ENCODE assay signal across 26 cellular contexts in the genomic region with DNA sequence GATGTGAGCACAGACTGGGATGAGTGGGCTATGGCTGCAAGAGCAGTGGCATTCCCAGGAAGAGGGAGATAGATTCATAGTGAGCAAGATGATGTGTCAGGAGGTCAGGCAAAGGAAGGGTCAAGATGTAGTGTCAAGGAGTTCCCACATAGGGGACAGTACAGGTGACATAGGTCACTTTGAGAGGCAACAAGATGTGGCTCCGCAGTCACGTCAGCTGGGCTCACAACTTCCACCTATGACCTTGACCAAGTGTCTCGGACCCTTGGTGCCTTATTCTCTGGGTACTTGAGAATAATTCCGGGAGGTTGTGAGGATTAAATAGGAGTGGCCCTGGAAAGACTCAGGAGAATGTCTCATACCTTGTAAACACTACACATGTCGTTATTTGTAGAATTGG. TPM values are rescaled to one million over a fixed set of nuclear protein-coding genes. Genes with fewer than 3 reads are reported as not detected.
"Had no signal": no experiment of that assay in that cellular context is flagged by ENCODE, and none has a peak within 500 bp of the region (broad histone marks: within the 10 kb centered on the region; RNA-seq: fewer than 3 reads in every experiment).

No MANE protein-coding gene starts in this region.

- H3K27ac Mint-ChIP-seq: activated CD4-positive, alpha-beta memory T cell treated with anti-CD3 and anti-CD28 coated beads, Interleukin-2, amount 10 ng/mL, durations not matched to agents 7 days and 5 days; activated naive CD4-positive, alpha-beta T cell treated with anti-CD3 and anti-CD28 coated beads, Interleukin-2, amount 50 U/mL, for 24 hours; activated T-cell treated with anti-CD3 and anti-CD28 coated beads, Interleukin-2, amount 50 U/mL, for 24 hours; T-helper 2 cell treated with Interferon-gamma antibody and Interleukin-4, amounts not matched to agents 5 μg/mL and 100 μg/mL, for 36 hours had no signal

- H3K4me3 Mint-ChIP-seq: activated CD4-positive, alpha-beta memory T cell treated with anti-CD3 and anti-CD28 coated beads, Interleukin-2, amount 10 ng/mL, durations not matched to agents 7 days and 5 days; activated naive CD4-positive, alpha-beta T cell treated with anti-CD3 and anti-CD28 coated beads, Interleukin-2, amount 50 U/mL, for 24 hours; activated T-cell treated with anti-CD3 and anti-CD28 coated beads, Interleukin-2, amount 50 U/mL, for 24 hours; T-helper 2 cell treated with Interferon-gamma antibody and Interleukin-4, amounts not matched to agents 5 μg/mL and 100 μg/mL, for 36 hours had no signal

- H3K27me3 ChIP-seq: colonic mucosa, esophagus muscularis mucosa, gastroesophageal sphincter, heart right ventricle, neutrophil, pancreas, spleen, tibial artery had no signal

- DNase-seq: activated CD4-positive, alpha-beta memory T cell treated with anti-CD3 and anti-CD28 coated beads, Interleukin-2, amount 10 ng/mL, durations not matched to agents 7 days and 5 days; activated CD4-positive, alpha-beta T cell treated with anti-CD3 and anti-CD28 coated beads for 48 hours; activated CD4-positive, CD25-positive, alpha-beta regulatory T cell; activated effector memory CD4-positive, alpha-beta T cell treated with Interleukin-2 at 50 U/mL for 16 hours; activated T-cell treated with anti-CD3 and anti-CD28 coated beads, Interleukin-2, amount 50 U/mL, for 24 hours; amniotic stem cell; colonic mucosa; heart right ventricle; kidney glomerular epithelial cell; left ventricle myocardium superior; mesenchymal stem cell; naive thymus-derived CD4-positive, alpha-beta T cell; pancreas; spleen; stimulated activated CD8-positive, alpha-beta memory T cell treated with anti-CD3 and anti-CD28 coated beads, Interleukin-4, amount 100 ng/mL, for 48 hours; stimulated activated naive CD4-positive, alpha-beta T cell treated with Interleukin-2 at 50 U/mL for 16 hours; substantia nigra had no signal

- H3K36me3 ChIP-seq: pancreas had no signal

- ATAC-seq: gastroesophageal sphincter, heart right ventricle, left ventricle myocardium superior, pancreas had no signal

- H3K27ac ChIP-seq: colonic mucosa, esophagus muscularis mucosa, gastroesophageal sphincter, heart right ventricle, neutrophil, pancreas, spleen, tibial artery had no signal

- H3K9me3 ChIP-seq: pancreas had no signal

- H3K4me3 ChIP-seq: colonic mucosa, esophagus muscularis mucosa, gastroesophageal sphincter, heart right ventricle, pancreas, spleen, tibial artery had no signal

- H3K27me3 Mint-ChIP-seq: activated CD4-positive, alpha-beta memory T cell treated with anti-CD3 and anti-CD28 coated beads, Interleukin-2, amount 10 ng/mL, durations not matched to agents 7 days and 5 days; activated naive CD4-positive, alpha-beta T cell treated with anti-CD3 and anti-CD28 coated beads, Interleukin-2, amount 50 U/mL, for 24 hours; activated T-cell treated with anti-CD3 and anti-CD28 coated beads, Interleukin-2, amount 50 U/mL, for 24 hours; naive thymus-derived CD4-positive, alpha-beta T cell had no signal

- H3K4me1 ChIP-seq: colonic mucosa, gastroesophageal sphincter, pancreas, tibial artery had no signal

RNA-seq across cellular contexts. Expression of a gene that starts 23.9 kb away (rescaled TPM):
- total RNA-seq: activated CD4-positive, alpha-beta memory T cell treated with anti-CD3 and anti-CD28 coated beads, Interleukin-2, amount 10 ng/mL, durations not matched to agents 7 days and 5 days; cardiac septum; colonic mucosa; esophagus muscularis mucosa; gastroesophageal sphincter; heart right ventricle; left ventricle myocardium superior; mucosa of gallbladder; naive thymus-derived CD4-positive, alpha-beta T cell; pancreas; SK-MEL-5; spleen had no signal
- polyA plus RNA-seq: heart right ventricle; naive thymus-derived CD4-positive, alpha-beta T cell; pancreas; spleen had no signal

RNA-seq across cellular contexts. Expression of a gene that starts 28.1 kb away (rescaled TPM):
- total RNA-seq: cardiac septum, mucosa of gallbladder, pancreas, SK-MEL-5, spleen had no signal
- polyA plus RNA-seq: heart right ventricle; naive thymus-derived CD4-positive, alpha-beta T cell had no signal

RNA-seq across cellular contexts. Expression of a gene that starts 35.1 kb away (rescaled TPM):
- total RNA-seq: activated CD4-positive, alpha-beta memory T cell treated with anti-CD3 and anti-CD28 coated beads, Interleukin-2, amount 10 ng/mL, durations not matched to agents 7 days and 5 days; cardiac septum; colonic mucosa; esophagus muscularis mucosa; gastroesophageal sphincter; heart right ventricle; left ventricle myocardium superior; mucosa of gallbladder; naive thymus-derived CD4-positive, alpha-beta T cell; pancreas; SK-MEL-5; spleen had no signal
- polyA plus RNA-seq: heart right ventricle; naive thymus-derived CD4-positive, alpha-beta T cell; pancreas; spleen had no signal

RNA-seq across cellular contexts. Expression of a gene that starts 43.4 kb away (rescaled TPM):
- total RNA-seq: activated CD4-positive, alpha-beta memory T cell treated with anti-CD3 and anti-CD28 coated beads, Interleukin-2, amount 10 ng/mL, durations not matched to agents 7 days and 5 days; cardiac septum; colonic mucosa; esophagus muscularis mucosa; gastroesophageal sphincter; heart right ventricle; left ventricle myocardium superior; mucosa of gallbladder; naive thymus-derived CD4-positive, alpha-beta T cell; pancreas; SK-MEL-5; spleen had no signal
- polyA plus RNA-seq: heart right ventricle; naive thymus-derived CD4-positive, alpha-beta T cell; pancreas; spleen had no signal
